In the genomic region with DNA sequence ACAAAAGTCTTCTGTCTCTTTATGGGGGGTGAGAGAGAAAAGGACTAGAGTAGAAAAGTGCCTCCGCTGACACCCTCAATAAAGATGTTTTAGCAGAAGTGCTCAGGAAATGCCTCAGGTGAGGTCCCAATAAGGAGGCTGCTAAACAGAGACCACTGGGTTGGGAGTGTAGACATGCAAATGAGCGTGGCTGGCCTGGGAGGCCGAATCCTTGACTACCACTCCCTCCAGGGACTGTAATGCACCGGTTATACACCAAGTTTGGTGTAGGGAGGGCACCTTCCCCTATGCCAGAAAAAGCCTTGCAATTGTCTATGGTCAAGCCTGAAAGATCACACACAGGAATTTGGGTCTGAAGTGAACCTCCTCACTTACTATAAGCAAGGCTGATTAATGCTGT, we compare ENCODE assay signal across 10 cellular contexts. TPM values are rescaled to one million over a fixed set of nuclear protein-coding genes. Genes with fewer than 3 reads are reported as not detected.
DNase-seq lines count a peak whose midpoint lies in the region; ATAC-seq and TF ChIP-seq lines count a peak whose summit lies in the region.
"Had no signal": no experiment of that assay in that cellular context is flagged by ENCODE, and none has a peak within 500 bp of the region (broad histone marks: within the 10 kb centered on the region; RNA-seq: fewer than 3 reads in every experiment).

No MANE protein-coding gene starts in this region.

- H3K4me1 Mint-ChIP-seq in activated CD4-positive, alpha-beta T cell treated with anti-CD3 and anti-CD28 coated beads, Interleukin-2, amount 10 ng/mL, durations not matched to agents 24 days and 14 days, result peaks cover 33% of the 10 kb centered on the region
- H3K4me1 Mint-ChIP-seq in dendritic cell treated with granulocyte-macrophage colony-stimulating factor and Interleukin-4, amounts not matched to agents 40 ng/mL and 50 ng/mL, for 4 days (ENCODE audit: low read depth), result peaks cover 28% of the 10 kb centered on the region
- H3K4me1 Mint-ChIP-seq in CD14-positive monocyte, result peaks cover 33% of the 10 kb centered on the region

- H3K27ac Mint-ChIP-seq in activated CD4-positive, alpha-beta T cell treated with anti-CD3 and anti-CD28 coated beads, Interleukin-2, amount 10 ng/mL, durations not matched to agents 24 days and 14 days, result peak overlapping the region; percentile 10
- H3K27ac Mint-ChIP-seq in dendritic cell treated with granulocyte-macrophage colony-stimulating factor and Interleukin-4, amounts not matched to agents 40 ng/mL and 50 ng/mL, for 4 days, result no peak overlapping the region
- H3K27ac Mint-ChIP-seq in CD14-positive monocyte, result no peak overlapping the region

- H3K27me3 ChIP-seq in KMS-11 (ENCODE audit: insufficient read depth, low read depth) (no peaks in the 10 kb centered on the region), osteoblast (ENCODE audit: insufficient read depth, low read length) (no peaks in the 10 kb centered on the region)
- H3K27me3 ChIP-seq: heart right ventricle had no signal

- no peaks in the 10 kb centered on the region for H3K9me3 Mint-ChIP-seq in activated CD4-positive, alpha-beta T cell treated with anti-CD3 and anti-CD28 coated beads, Interleukin-2, amount 10 ng/mL, durations not matched to agents 24 days and 14 days
- H3K9me3 Mint-ChIP-seq in dendritic cell treated with granulocyte-macrophage colony-stimulating factor and Interleukin-4, amounts not matched to agents 40 ng/mL and 50 ng/mL, for 4 days, result no peaks in the 10 kb centered on the region
- H3K9me3 Mint-ChIP-seq in CD14-positive monocyte, result no peaks in the 10 kb centered on the region

- H3K27ac ChIP-seq in KMS-11, result no peak overlapping the region
- no peak overlapping the region for H3K27ac ChIP-seq in osteoblast (ENCODE audit: low read depth, low read length)

- DNase-seq in activated CD4-positive, alpha-beta T cell treated with anti-CD3 and anti-CD28 coated beads, Interleukin-2, amount 10 ng/mL, durations not matched to agents 24 days and 14 days, result no peak
- no peak for DNase-seq in activated CD4-positive, alpha-beta T cell treated with anti-CD3 and anti-CD28 coated beads for 48 hours
- no peak for DNase-seq in osteoblast (ENCODE audit: insufficient read length, low spot score, missing footprints)
- no peak for DNase-seq in retina
- DNase-seq in CD14-positive monocyte (ENCODE audit: low spot score), result no peak
- DNase-seq: heart right ventricle, NCI-H446 treated with DMSO at 0.1 percent for 48 hours had no signal

- H3K4me1 ChIP-seq in KMS-11 (ENCODE audit: low read depth, poor library complexity, severe bottlenecking) (peaks cover 21% of the 10 kb centered on the region), osteoblast (ENCODE audit: insufficient read depth, low read length) (peaks cover 6% of the 10 kb centered on the region)

- ATAC-seq in GM18873 (IDR thresholded peaks at IDR 0.05; ENCODE audit: low FRiP score, unreplicated experiment), result no peak
- ATAC-seq: heart right ventricle had no signal

- H3K36me3 ChIP-seq in KMS-11 (ENCODE audit: insufficient read depth) (peaks cover 31% of the 10 kb centered on the region), osteoblast (ENCODE audit: insufficient read depth, low read length) (peaks cover 44% of the 10 kb centered on the region)

- H2AFZ ChIP-seq in KMS-11 (ENCODE audit: low read depth) (no peak overlapping the region), osteoblast (ENCODE audit: low read length) (no peak overlapping the region)

- H3K36me3 Mint-ChIP-seq in activated CD4-positive, alpha-beta T cell treated with anti-CD3 and anti-CD28 coated beads, Interleukin-2, amount 10 ng/mL, durations not matched to agents 24 days and 14 days (ENCODE audit: low read depth), result peaks cover 35% of the 10 kb centered on the region
- peaks cover 59% of the 10 kb centered on the region for H3K36me3 Mint-ChIP-seq in dendritic cell treated with granulocyte-macrophage colony-stimulating factor and Interleukin-4, amounts not matched to agents 40 ng/mL and 50 ng/mL, for 4 days (ENCODE audit: low read depth)
- H3K36me3 Mint-ChIP-seq in CD14-positive monocyte, result peaks cover 35 to 36% of the 10 kb centered on the region in 2 donors

- peak overlapping the region; percentile 90 for H3K4me2 ChIP-seq in KMS-11
- H3K4me2 ChIP-seq in osteoblast (ENCODE audit: insufficient read depth, low read length), result peak overlapping the region; percentile 95

- 0 out of 2 replicates have a peak, but pooled peaks cover 6% of the 10 kb centered on the region for H4K20me1 ChIP-seq in KMS-11 (ENCODE audit: insufficient read depth)
- H4K20me1 ChIP-seq in osteoblast (ENCODE audit: insufficient read depth, low read length), result no peaks in the 10 kb centered on the region

- H3K9me3 ChIP-seq in osteoblast (ENCODE audit: low read depth, low read length), result no peaks in the 10 kb centered on the region
- H3K9me3 ChIP-seq: heart right ventricle had no signal

- H3K79me2 ChIP-seq in KMS-11 (ENCODE audit: insufficient read depth, low read depth) (peaks cover 67% of the 10 kb centered on the region), osteoblast (ENCODE audit: insufficient read depth, low read length) (peaks cover 46% of the 10 kb centered on the region)

- intact Hi-C loops in activated CD4-positive, alpha-beta T cell treated with anti-CD3 and anti-CD28 coated beads, Interleukin-2, amount 10 ng/mL, durations not matched to agents 24 days and 14 days (cut with micrococcal nuclease), result loop anchor here (10.0 kb wide), 1 partner anchor 1198 kb away; a partner anchor contains a TSS
- intact Hi-C loops in dendritic cell treated with granulocyte-macrophage colony-stimulating factor and Interleukin-4, amounts not matched to agents 40 ng/mL and 50 ng/mL, for 4 days (cut with micrococcal nuclease), result loop anchor here (10.0 kb wide), 1 partner anchor 1492 kb away; a partner anchor contains a TSS
- intact Hi-C loops in CD14-positive monocyte (cut with micrococcal nuclease), result no loop called here

- H3K4me3 ChIP-seq in KMS-11 (IDR thresholded peaks at IDR 0.05; ENCODE audit: insufficient read depth, low read depth, low read length) (no peak overlapping the region), osteoblast (ENCODE audit: insufficient read depth, low read length) (no peak overlapping the region)

- no peak for TF ChIP-seq CTCF in KMS-11 (conservative IDR thresholded peaks at IDR 0.05; ENCODE audit: low read depth, low read length)
- no peak for TF ChIP-seq CTCF in osteoblast (IDR thresholded peaks at IDR 0.05; ENCODE audit: extremely low read depth, low read depth, low read length)
- TF ChIP-seq CTCF in CD14-positive monocyte (IDR thresholded peaks at IDR 0.05), result no peak

- H3K4me3 Mint-ChIP-seq in activated CD4-positive, alpha-beta T cell treated with anti-CD3 and anti-CD28 coated beads, Interleukin-2, amount 10 ng/mL, durations not matched to agents 24 days and 14 days, result peak overlapping the region; percentile 94
- peak overlapping the region; percentile 13 for H3K4me3 Mint-ChIP-seq in dendritic cell treated with granulocyte-macrophage colony-stimulating factor and Interleukin-4, amounts not matched to agents 40 ng/mL and 50 ng/mL, for 4 days
- no peak overlapping the region for H3K4me3 Mint-ChIP-seq in CD14-positive monocyte

- no peaks in the 10 kb centered on the region for H3K27me3 Mint-ChIP-seq in activated CD4-positive, alpha-beta T cell treated with anti-CD3 and anti-CD28 coated beads, Interleukin-2, amount 10 ng/mL, durations not matched to agents 24 days and 14 days
- H3K27me3 Mint-ChIP-seq in dendritic cell treated with granulocyte-macrophage colony-stimulating factor and Interleukin-4, amounts not matched to agents 40 ng/mL and 50 ng/mL, for 4 days, result no peaks in the 10 kb centered on the region
- no peaks in the 10 kb centered on the region for H3K27me3 Mint-ChIP-seq in CD14-positive monocyte (ENCODE audit: low read depth in 3 of 3)

- peak overlapping the region; percentile 89; the same call in 1 of the 2 replicates for H3K9ac ChIP-seq in KMS-11

RNA-seq across cellular contexts. Expression of a gene that starts 1.8 kb away (rescaled TPM):
- 65.6 and 67.1 TPM in 2 replicates for total RNA-seq in activated CD4-positive, alpha-beta T cell treated with anti-CD3 and anti-CD28 coated beads, Interleukin-2, amount 10 ng/mL, durations not matched to agents 24 days and 14 days
- 81.6 and 94.5 TPM in 2 replicates for total RNA-seq in osteoblast
- polyA plus RNA-seq in CD14-positive monocyte, result 10 to 100 TPM; 13.7 to 16.5 TPM

Comparison
In these comparisons a context has a peak if more than half of its experiments do, and no peak if none do; other contexts are left out.
1. H3K4me3 Mint-ChIP-seq: peak in activated CD4-positive, alpha-beta T cell treated with anti-CD3 and anti-CD28 coated beads, Interleukin-2, amount 10 ng/mL, durations not matched to agents 24 days and 14 days (single experiment) and dendritic cell treated with granulocyte-macrophage colony-stimulating factor and Interleukin-4, amounts not matched to agents 40 ng/mL and 50 ng/mL, for 4 days (single experiment); none in CD14-positive monocyte (0 of 2).
2. intact Hi-C loops: an anchor here in activated CD4-positive, alpha-beta T cell treated with anti-CD3 and anti-CD28 coated beads, Interleukin-2, amount 10 ng/mL, durations not matched to agents 24 days and 14 days (10.0 kb wide) and dendritic cell treated with granulocyte-macrophage colony-stimulating factor and Interleukin-4, amounts not matched to agents 40 ng/mL and 50 ng/mL, for 4 days (10.0 kb wide); none called in CD14-positive monocyte.